In genomic region chr16:70428178-70428998, GRCh38 we compare ENCODE assay signal across 7 cellular contexts. TPM values are rescaled to one million over a fixed set of nuclear protein-coding genes. Genes with fewer than 3 reads are reported as not detected.
DNase-seq lines count a peak whose midpoint lies in the region; ATAC-seq and TF ChIP-seq lines count a peak whose summit lies in the region.

No MANE protein-coding gene starts in this region.

- H3K36me3 ChIP-seq in Panc1 (ENCODE audit: control insufficient read depth, insufficient read depth, low read length): no peaks in the 10 kb centered on the region
- H3K36me3 ChIP-seq in right atrium auricular region: peaks cover 7% of the 10 kb centered on the region
- H3K36me3 ChIP-seq in psoas muscle (ENCODE audit: insufficient read depth in 1 of 2, low read depth in 1 of 2): peaks cover 0 to 3% of the 10 kb centered on the region in 2 donors

- CTCF ChIA-PET in Panc1 (lab: Charles Lee): no interaction called here

- peak; percentile 59 for DNase-seq in GM10266 (ENCODE audit: extremely low spot score)
- DNase-seq in Panc1 (ENCODE audit: low read depth, low spot score): peak; percentile 71
- DNase-seq in amygdala (lab: John Stamatoyannopoulos, UW): peak in 49 of 56 donors; percentile 8 to 84 (median 50)
- peak; percentile 96 for DNase-seq in right atrium auricular region (ENCODE audit: low spot score)
- DNase-seq in psoas muscle: peak; percentile 97 to 99

- ATAC-seq in HG03045 (IDR thresholded peaks at IDR 0.05; ENCODE audit: unreplicated experiment) (peak; percentile 42), Panc1 (peak; percentile 84), psoas muscle (peak; percentile 94 to 95 (median 95)), HG02973 (IDR thresholded peaks at IDR 0.05; ENCODE audit: unreplicated experiment) (no peak)

- POLR2A ChIA-PET in Panc1 (lab: Charles Lee): interaction anchor here (0.7 kb wide), 1 partner anchor 150 kb away, joined by 6 read pairs; no protein-coding TSS in a partner anchor

- H3K9me3 ChIP-seq in Panc1 (ENCODE audit: control insufficient read depth, insufficient read depth, low read depth, low read length) (no peaks in the 10 kb centered on the region), right atrium auricular region (no peaks in the 10 kb centered on the region), psoas muscle (no peaks in the 10 kb centered on the region)

- peak overlapping the region; percentile 99 for H3K27ac ChIP-seq in Panc1 (ENCODE audit: low read length)
- H3K27ac ChIP-seq in right atrium auricular region: peak overlapping the region; percentile 79 to 90
- peak overlapping the region; percentile 95 for H3K27ac ChIP-seq in psoas muscle

- peaks cover 63% of the 10 kb centered on the region for H3K4me1 ChIP-seq in Panc1 (ENCODE audit: control insufficient read depth, insufficient read depth, low read length)
- H3K4me1 ChIP-seq in right atrium auricular region: peaks cover 0 to 69% of the 10 kb centered on the region in 2 donors
- peaks cover 72% of the 10 kb centered on the region for H3K4me1 ChIP-seq in psoas muscle

- H3K4me3 ChIP-seq in Panc1 (ENCODE audit: low read depth in 2 of 2, low read length in 2 of 2): peak overlapping the region in 1 of 2 experiments; percentile 5; a peak in 2 of 4 replicates
- peak overlapping the region in 1 of 2 donors; percentile 4 for H3K4me3 ChIP-seq in right atrium auricular region
- peak overlapping the region; percentile 29 for H3K4me3 ChIP-seq in psoas muscle

- BruUV-seq in Panc1 (replicated peaks; lab: Mats Ljungman, UMichigan): no TSS peak

- in situ Hi-C loops in Panc1 (cut with HindIII; ENCODE audit: low pct_unique_long_range_greater_than_20kb, low sequenced_read_pairs): no loop called here

- intact Hi-C loops in Panc1 (cut with micrococcal nuclease; ENCODE audit: unreplicated experiment): no loop called here
- intact Hi-C loops in psoas muscle (cut with DNase I): loop anchor here in 1 of 2 donors (5.0 kb wide), 1 partner anchor 36 kb away; no protein-coding TSS in a partner anchor

- no peaks in the 10 kb centered on the region for H3K27me3 ChIP-seq in Panc1 (ENCODE audit: control insufficient read depth, insufficient read depth, low read length)
- H3K27me3 ChIP-seq in right atrium auricular region: no peaks in the 10 kb centered on the region
- H3K27me3 ChIP-seq in psoas muscle (ENCODE audit: insufficient read depth in 3 of 3, low read length in 2 of 3): no peaks in the 10 kb centered on the region

- WGBS in psoas muscle, 3 donors: 9 to 16% (median 10%) methylated on average over 9 of the region's 9 CpGs

- TF ChIP-seq CTCF in GM10266 (IDR thresholded peaks at IDR 0.05; ENCODE audit: control insufficient read depth, insufficient read depth, low read depth, missing control alignments): no peak
- TF ChIP-seq CTCF in Panc1 (IDR thresholded peaks at IDR 0.05): no peak
- TF ChIP-seq CTCF in right atrium auricular region (IDR thresholded peaks at IDR 0.05): no peak
- TF ChIP-seq CTCF in psoas muscle (IDR thresholded peaks at IDR 0.05): no peak

RNA-seq across cellular contexts. Expression of gene ST3GAL2, which starts 10.5 kb away (rescaled TPM):
- total RNA-seq in Panc1 (2021; ENCODE audit: unreplicated experiment) (84.2 TPM), right atrium auricular region (10 to 100 TPM; 13.5 to 16.9 TPM), psoas muscle (10 to 100 TPM; 16.8 to 33.0 (median 22.6) TPM)
- polyA plus RNA-seq in Panc1 (2012; ENCODE audit: insufficient read length): 64.2 TPM
- 10 to 100 TPM in 1 of 3 donors, 1 to 10 TPM in 2; 7.0 to 19.8 (median 8.9) TPM for polyA plus RNA-seq in psoas muscle

RNA-seq across cellular contexts. Expression of gene FCSK, which starts 26.0 kb away (rescaled TPM):
- total RNA-seq in Panc1 (2021; ENCODE audit: unreplicated experiment) (16.9 TPM), right atrium auricular region (10 to 100 TPM in 1 of 2 donors, 1 to 10 TPM in 1; 9.5 to 10.2 TPM), psoas muscle (10 to 100 TPM in 2 of 4 donors, 1 to 10 TPM in 2; 4.9 to 11.0 (median 9.3) TPM)
- 17.4 TPM for polyA plus RNA-seq in Panc1 (2012; ENCODE audit: insufficient read length)
- 1 to 10 TPM; 5.7 to 8.0 (median 6.0) TPM for polyA plus RNA-seq in psoas muscle
